Comparison of ENCODE assay signal across 8 cellular contexts in the genomic region with DNA sequence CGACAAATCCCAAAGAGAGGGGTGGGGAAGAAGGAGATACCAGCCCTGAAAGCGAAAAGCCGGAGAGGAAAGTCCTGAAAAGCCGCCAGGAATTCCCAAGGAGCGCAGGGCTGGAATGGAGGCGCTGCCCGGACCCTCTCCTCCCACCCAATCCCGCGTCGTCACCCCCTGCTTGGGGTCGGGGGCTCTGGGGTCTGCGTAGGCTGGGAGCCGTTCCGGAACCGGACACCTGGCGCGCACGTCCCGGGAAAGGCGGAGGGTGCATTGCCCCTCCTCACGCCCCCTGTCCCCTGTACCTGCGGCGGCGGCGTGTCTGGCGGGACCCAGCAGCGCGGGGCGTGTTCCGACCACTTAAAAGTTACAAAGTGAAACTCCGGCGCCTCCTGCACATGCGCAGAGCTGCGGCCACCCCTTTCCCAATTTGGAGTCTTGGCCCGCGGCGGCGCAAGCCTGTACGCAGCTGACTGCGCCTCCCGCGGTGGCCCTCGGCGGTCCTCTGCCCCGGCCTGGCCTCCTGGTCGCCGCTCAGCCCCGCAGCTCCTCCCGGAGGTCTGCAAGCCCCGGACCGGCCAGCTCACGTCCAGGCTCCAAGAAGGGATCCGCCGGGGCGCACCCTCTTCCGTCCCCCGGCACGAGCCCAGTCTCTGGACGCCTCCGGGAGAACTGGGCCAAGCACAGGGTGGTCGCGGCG. TPM values are rescaled to one million over a fixed set of nuclear protein-coding genes. Genes with fewer than 3 reads are reported as not detected.
DNase-seq lines count a peak whose midpoint lies in the region; ATAC-seq lines count a peak whose summit lies in the region.

A gene (minus strand): TSS at position 373 of the 691 bp plus-strand sequence. CDS start 4,800 bp downstream, outside the sequence.

- H3K27me3 Mint-ChIP-seq in activated T-cell treated with anti-CD3 and anti-CD28 coated beads, Interleukin-2, amount 50 U/mL, for 24 hours = no peaks in the 10 kb centered on the region

- peak; percentile 74 to 79 for DNase-seq in AML-193 (lab: John Stamatoyannopoulos, UW)
- DNase-seq in OCI-M1 (lab: John Stamatoyannopoulos, UW) = peak; percentile 96
- peak; percentile 90 for DNase-seq in activated T-cell treated with anti-CD3 and anti-CD28 coated beads, Interleukin-2, amount 50 U/mL, for 24 hours
- peak; percentile 85 for DNase-seq in myocyte (ENCODE audit: low read depth)
- peak; percentile 72 to 94 for DNase-seq in stimulated activated effector memory CD8-positive, alpha-beta T cell treated with anti-CD3 and anti-CD28 coated beads, Interleukin-12 subunit alpha, Interleukin-12 subunit beta, amount 100 ng/mL, for 72 hours (ENCODE audit: low spot score in 2 of 2)

- peaks cover 53% of the 10 kb centered on the region for H3K4me1 Mint-ChIP-seq in activated T-cell treated with anti-CD3 and anti-CD28 coated beads, Interleukin-2, amount 50 U/mL, for 24 hours (ENCODE audit: low read depth)
- H3K4me1 Mint-ChIP-seq in stimulated activated effector memory CD8-positive, alpha-beta T cell treated with anti-CD3 and anti-CD28 coated beads, Interleukin-12 subunit alpha, Interleukin-12 subunit beta, amount 100 ng/mL, for 72 hours = peaks cover 56% of the 10 kb centered on the region

- peak within 1 kb of the TSS; percentile 90 for H3K27ac Mint-ChIP-seq in activated T-cell treated with anti-CD3 and anti-CD28 coated beads, Interleukin-2, amount 50 U/mL, for 24 hours
- H3K27ac Mint-ChIP-seq in stimulated activated effector memory CD8-positive, alpha-beta T cell treated with anti-CD3 and anti-CD28 coated beads, Interleukin-12 subunit alpha, Interleukin-12 subunit beta, amount 100 ng/mL, for 72 hours = peak within 1 kb of the TSS; percentile 86

- H3K4me3 Mint-ChIP-seq in activated T-cell treated with anti-CD3 and anti-CD28 coated beads, Interleukin-2, amount 50 U/mL, for 24 hours = peak within 1 kb of the TSS; percentile 85
- peak within 1 kb of the TSS; percentile 85 for H3K4me3 Mint-ChIP-seq in stimulated activated effector memory CD8-positive, alpha-beta T cell treated with anti-CD3 and anti-CD28 coated beads, Interleukin-12 subunit alpha, Interleukin-12 subunit beta, amount 100 ng/mL, for 72 hours

- peak; percentile 70 for ATAC-seq in GM18868 (IDR thresholded peaks at IDR 0.05; ENCODE audit: unreplicated experiment)
- peak; percentile 67 for ATAC-seq in HG03108 (IDR thresholded peaks at IDR 0.05; ENCODE audit: unreplicated experiment)
- peak; percentile 87 for ATAC-seq in esophagus mucosa
- peak; percentile 75 for ATAC-seq in stimulated activated effector memory CD8-positive, alpha-beta T cell treated with anti-CD3 and anti-CD28 coated beads, Interleukin-12 subunit alpha, Interleukin-12 subunit beta, amount 100 ng/mL, for 72 hours

- no peaks in the 10 kb centered on the region for H3K9me3 Mint-ChIP-seq in activated T-cell treated with anti-CD3 and anti-CD28 coated beads, Interleukin-2, amount 50 U/mL, for 24 hours
- no peaks in the 10 kb centered on the region for H3K9me3 Mint-ChIP-seq in stimulated activated effector memory CD8-positive, alpha-beta T cell treated with anti-CD3 and anti-CD28 coated beads, Interleukin-12 subunit alpha, Interleukin-12 subunit beta, amount 100 ng/mL, for 72 hours

- peaks cover 13% of the 10 kb centered on the region for H3K36me3 Mint-ChIP-seq in activated T-cell treated with anti-CD3 and anti-CD28 coated beads, Interleukin-2, amount 50 U/mL, for 24 hours (ENCODE audit: low read depth)
- H3K36me3 Mint-ChIP-seq in stimulated activated effector memory CD8-positive, alpha-beta T cell treated with anti-CD3 and anti-CD28 coated beads, Interleukin-12 subunit alpha, Interleukin-12 subunit beta, amount 100 ng/mL, for 72 hours = peaks cover 15% of the 10 kb centered on the region

RNA-seq across cellular contexts. Expression of the gene that starts here (rescaled TPM):
- total RNA-seq in esophagus mucosa (23.0 TPM), myocyte (7.8 and 10.8 TPM in 2 replicates)
- polyA plus RNA-seq in myocyte (2012) = 19.6 TPM

Comparison
In these comparisons a context has a peak if more than half of its experiments do, and no peak if none do; other contexts are left out.
1. Peak in every context shown above with its lines: DNase-seq and ATAC-seq.